In genomic region chr7:98922392-98923107, GRCh38 we compare ENCODE assay signal across 11 cellular contexts. TPM values are rescaled to one million over a fixed set of nuclear protein-coding genes. Genes with fewer than 3 reads are reported as not detected.
A peak's percentile ranks its signal among the peaks of the same experiment; 100 is the strongest.
DNase-seq lines count a peak whose midpoint lies in the region; ATAC-seq and TF ChIP-seq lines count a peak whose summit lies in the region.
"Had no signal": no experiment of that assay in that cellular context is flagged by ENCODE, and none has a peak within 500 bp of the region (broad histone marks: within the 10 kb centered on the region; RNA-seq: fewer than 3 reads in every experiment).

No MANE protein-coding gene starts in this region.

- H3K4me1 Mint-ChIP-seq in activated T-cell treated with anti-CD3 and anti-CD28 coated beads, Interleukin-2, amount 50 U/mL, for 72 hours (ENCODE audit: low read depth) = no peaks in the 10 kb centered on the region
- H3K4me1 Mint-ChIP-seq: activated B cell treated with CpG ODN at 0.5 μM for 24 hours had no signal

- H3K27ac Mint-ChIP-seq in activated T-cell treated with anti-CD3 and anti-CD28 coated beads, Interleukin-2, amount 50 U/mL, for 72 hours = peak overlapping the region; percentile 49
- H3K27ac Mint-ChIP-seq: activated B cell treated with CpG ODN at 0.5 μM for 24 hours had no signal

- H3K9me3 Mint-ChIP-seq in activated T-cell treated with anti-CD3 and anti-CD28 coated beads, Interleukin-2, amount 50 U/mL, for 72 hours = no peaks in the 10 kb centered on the region
- H3K9me3 Mint-ChIP-seq: activated B cell treated with CpG ODN at 0.5 μM for 24 hours had no signal

- no peaks in the 10 kb centered on the region for H3K27me3 Mint-ChIP-seq in activated T-cell treated with anti-CD3 and anti-CD28 coated beads, Interleukin-2, amount 50 U/mL, for 72 hours (ENCODE audit: low read depth)
- H3K27me3 Mint-ChIP-seq: activated B cell treated with CpG ODN at 0.5 μM for 24 hours had no signal

- DNase-seq in activated T-cell treated with anti-CD3 and anti-CD28 coated beads, Interleukin-2, amount 50 U/mL, for 72 hours = no peak
- DNase-seq in activated T-cell treated with anti-CD3 and anti-CD28 coated beads for 4 hours = no peak
- DNase-seq in inferior parietal cortex (ENCODE audit: extremely low spot score) = peak; percentile 39
- peak; percentile 40 to 53 for DNase-seq in tibial nerve (ENCODE audit: low spot score in 2 of 2)
- no peak for DNase-seq in HK-2 (ENCODE audit: unreplicated experiment)
- no peak for DNase-seq in activated CD4-positive, alpha-beta T cell treated with anti-CD3 and anti-CD28 coated beads, Interleukin-2, amount 50 U/mL, for 4 hours
- DNase-seq: activated B cell treated with CpG ODN at 0.5 μM for 24 hours, dermis blood vessel endothelial cell had no signal

- H3K27ac ChIP-seq in angular gyrus (ENCODE audit: low read depth, low read length) (peak overlapping the region; percentile 18), tibial nerve (peak overlapping the region in 2 of 4 donors; percentile 53 to 67)
- H3K27ac ChIP-seq: BLaER1 had no signal

- H3K36me3 ChIP-seq in tibial nerve = peaks cover 3 to 100% (median 31%) of the 10 kb centered on the region in 3 donors

- TF ChIP-seq EP300 in tibial nerve (IDR thresholded peaks at IDR 0.05) = peak in 1 of 2 donors; percentile 42

- peaks cover 0 to 10% (median 0%) of the 10 kb centered on the region in 4 donors for H3K4me1 ChIP-seq in tibial nerve
- H3K4me1 ChIP-seq: BLaER1 had no signal

- peaks cover 17 to 36% of the 10 kb centered on the region in 2 donors for H3K36me3 Mint-ChIP-seq in activated T-cell treated with anti-CD3 and anti-CD28 coated beads, Interleukin-2, amount 50 U/mL, for 72 hours (ENCODE audit: insufficient read depth in 2 of 2)

- WGBS in tibial nerve, 2 donors = 67 to 68% methylated on average over 12 of the region's 12 CpGs

- no peaks in the 10 kb centered on the region for H3K27me3 ChIP-seq in tibial nerve
- H3K27me3 ChIP-seq: BLaER1 had no signal

- no peaks in the 10 kb centered on the region for H3K9me3 ChIP-seq in tibial nerve
- H3K9me3 ChIP-seq: BLaER1 had no signal

- H3K4me3 Mint-ChIP-seq in activated T-cell treated with anti-CD3 and anti-CD28 coated beads, Interleukin-2, amount 50 U/mL, for 72 hours = no peak overlapping the region
- H3K4me3 Mint-ChIP-seq: activated B cell treated with CpG ODN at 0.5 μM for 24 hours had no signal

- no peak overlapping the region for H3K4me3 ChIP-seq in tibial nerve
- H3K4me3 ChIP-seq: BLaER1 had no signal

- TF ChIP-seq CTCF in tibial nerve (IDR thresholded peaks at IDR 0.05) = no peak

- TF ChIP-seq POLR2A in tibial nerve (IDR thresholded peaks at IDR 0.05) = no peak

- no peak for ATAC-seq in activated T-cell treated with anti-CD3 and anti-CD28 coated beads, Interleukin-2, amount 50 U/mL, for 72 hours (replicated peaks in 1 of 2)
- no peak for ATAC-seq in GM19035 (IDR thresholded peaks at IDR 0.05; ENCODE audit: unreplicated experiment)

RNA-seq across cellular contexts. Expression of gene TRRAP, which starts 44.2 kb away (rescaled TPM):
- 10 to 100 TPM; 59.3 to 63.1 TPM for total RNA-seq in activated T-cell treated with anti-CD3 and anti-CD28 coated beads, Interleukin-2, amount 50 U/mL, for 72 hours
- 10 to 100 TPM; 34.3 to 52.5 (median 39.5) TPM for total RNA-seq in tibial nerve

RNA-seq across cellular contexts. Expression of gene TMEM130, which starts 52.7 kb away (rescaled TPM):
- total RNA-seq in activated T-cell treated with anti-CD3 and anti-CD28 coated beads, Interleukin-2, amount 50 U/mL, for 72 hours = 1 to 10 TPM in 1 of 2 donors, under 1 TPM in 1; 0.35 to 2.0 TPM
- 1 to 10 TPM in 3 of 4 donors, under 1 TPM in 1; 0.30 to 5.7 (median 1.8) TPM for total RNA-seq in tibial nerve
- total RNA-seq: dermis blood vessel endothelial cell had no signal

Comparison
In these comparisons a context has a peak if more than half of its experiments do, and no peak if none do; other contexts are left out.
1. DNase-seq: peak in inferior parietal cortex (single experiment) and tibial nerve (2 of 2); none in activated T-cell treated with anti-CD3 and anti-CD28 coated beads, Interleukin-2, amount 50 U/mL, for 72 hours (0 of 2), activated T-cell treated with anti-CD3 and anti-CD28 coated beads for 4 hours (single experiment), HK-2 (single experiment) and activated CD4-positive, alpha-beta T cell treated with anti-CD3 and anti-CD28 coated beads, Interleukin-2, amount 50 U/mL, for 4 hours (0 of 2).